1 cellular context compared by ENCODE assay signal in the genomic region with DNA sequence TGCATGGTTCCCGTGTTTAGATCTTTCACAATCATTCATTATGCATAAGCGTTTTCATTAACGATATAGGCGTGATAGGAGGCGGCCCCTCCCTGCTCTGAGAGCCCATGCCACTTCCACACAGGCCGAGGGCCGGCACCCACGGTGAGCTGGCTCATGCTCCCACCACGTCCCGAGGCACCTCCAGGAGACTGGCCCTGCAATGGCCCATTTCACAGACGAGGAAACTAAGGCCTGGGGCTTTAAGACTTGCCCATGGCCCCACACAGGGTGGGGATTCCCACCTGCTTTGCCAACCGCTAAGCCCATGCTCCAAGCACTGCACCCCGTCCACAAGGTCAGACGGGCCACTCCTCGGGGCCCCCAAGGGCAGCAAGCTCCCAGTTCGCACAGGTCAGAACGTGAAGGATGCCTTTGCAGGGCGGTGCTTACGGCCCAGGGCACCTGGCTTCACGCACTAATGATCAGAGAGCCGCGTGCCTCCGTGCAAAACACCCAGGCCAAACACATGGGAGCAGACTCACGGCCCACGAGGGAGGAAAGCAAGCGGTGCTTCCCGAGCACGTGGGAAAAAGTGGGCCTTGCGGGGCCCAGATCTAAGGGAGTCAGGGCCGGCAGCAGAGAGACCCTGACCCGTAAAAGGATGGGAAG.
TF ChIP-seq lines count a peak whose summit lies in the region.

No MANE protein-coding gene starts in this region.

TF ChIP-seq in IMR-90, 13 proteins besides CTCF, POLR2A, EP300 and RAD21 (continued from another document):
- TF ChIP-seq, protein P1, sequence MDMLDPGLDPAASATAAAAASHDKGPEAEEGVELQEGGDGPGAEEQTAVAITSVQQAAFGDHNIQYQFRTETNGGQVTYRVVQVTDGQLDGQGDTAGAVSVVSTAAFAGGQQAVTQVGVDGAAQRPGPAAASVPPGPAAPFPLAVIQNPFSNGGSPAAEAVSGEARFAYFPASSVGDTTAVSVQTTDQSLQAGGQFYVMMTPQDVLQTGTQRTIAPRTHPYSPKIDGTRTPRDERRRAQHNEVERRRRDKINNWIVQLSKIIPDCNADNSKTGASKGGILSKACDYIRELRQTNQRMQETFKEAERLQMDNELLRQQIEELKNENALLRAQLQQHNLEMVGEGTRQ (IDR thresholded peaks at IDR 0.05; ENCODE audit: low read depth, low read length): no peak
- no peak for TF ChIP-seq BHLHE40 (IDR thresholded peaks at IDR 0.05; ENCODE audit: low read depth, low read length)
- TF ChIP-seq RCOR1 (IDR thresholded peaks at IDR 0.05; ENCODE audit: insufficient replicate concordance, low read length): no peak
- no peak for TF ChIP-seq MXI1 (IDR thresholded peaks at IDR 0.05; ENCODE audit: borderline replicate concordance, low read depth, low read length)
- TF ChIP-seq CHD1 (IDR thresholded peaks at IDR 0.05; ENCODE audit: low read depth, low read length): no peak
- no peak for TF ChIP-seq MAZ (IDR thresholded peaks at IDR 0.05; ENCODE audit: borderline replicate concordance, low read depth, low read length)
- no peak for TF ChIP-seq CEBPB (IDR thresholded peaks at IDR 0.05; ENCODE audit: low read depth, low read length)
- TF ChIP-seq MAFK (IDR thresholded peaks at IDR 0.05; ENCODE audit: low read depth, low read length): no peak
- no peak for TF ChIP-seq SMC3 (IDR thresholded peaks at IDR 0.05; ENCODE audit: low read depth, low read length)
- TF ChIP-seq RFX5 (IDR thresholded peaks at IDR 0.05; ENCODE audit: low read depth, low read length): no peak
- TF ChIP-seq ELK1 (IDR thresholded peaks at IDR 0.05; ENCODE audit: borderline replicate concordance, low read depth, low read length): no peak
